16 cellular contexts compared by ENCODE assay signal in genomic region chr10:38054361-38054797, GRCh38. TPM values are rescaled to one million over a fixed set of nuclear protein-coding genes. Genes with fewer than 3 reads are reported as not detected.
DNase-seq lines count a peak whose midpoint lies in the region; ATAC-seq, FAIRE-seq and TF ChIP-seq lines count a peak whose summit lies in the region.
"Had no signal": no experiment of that assay in that cellular context is flagged by ENCODE, and none has a peak within 500 bp of the region (broad histone marks: within the 10 kb centered on the region; RNA-seq: fewer than 3 reads in every experiment).

No MANE protein-coding gene starts in this region.

- BruUV-seq in GM12878 (replicated peaks; lab: Mats Ljungman, UMichigan): no TSS peak

- POLR2A ChIA-PET in GM12878 (lab: Charles Lee): no interaction called here

- H3K27me3 Mint-ChIP-seq in neural progenitor cell (ENCODE audit: insufficient read depth, low read depth): no peaks in the 10 kb centered on the region
- H3K27me3 Mint-ChIP-seq: CD4-positive, CD25-positive, alpha-beta regulatory T cell had no signal

- H3K4me3 ChIP-seq in GM12878 (no peak overlapping the region), hepatocyte (no peak overlapping the region), neural progenitor cell (no peak overlapping the region)
- H3K4me3 ChIP-seq: cardiac muscle cell, stomach had no signal

- RAD21 ChIA-PET in GM12878 (lab: Charles Lee; ENCODE audit: unreplicated experiment): no interaction called here

- H3K79me2 ChIP-seq in GM12878 (ENCODE audit: control insufficient read depth, insufficient read depth, low read length) (no peaks in the 10 kb centered on the region), hepatocyte (no peaks in the 10 kb centered on the region), neural progenitor cell (ENCODE audit: low read depth) (no peaks in the 10 kb centered on the region)

- no peaks in the 10 kb centered on the region for H3K9me2 ChIP-seq in hepatocyte (replicated peaks; ENCODE audit: insufficient read depth)
- H3K9me2 ChIP-seq: SK-N-SH had no signal

- peak; percentile 10 for DNase-seq in AG08395 (ENCODE audit: low spot score)
- DNase-seq in HCEC 1CT: peak; percentile 85
- no peak for DNase-seq in GM12878 (ENCODE audit: low read depth, low spot score)
- DNase-seq in hepatocyte (ENCODE audit: low spot score): peak; percentile 5
- no peak for DNase-seq in neural progenitor cell (ENCODE audit: low spot score)
- DNase-seq in T-helper 9 cell: no peak
- no peak for DNase-seq in activated CD4-positive, alpha-beta T cell treated with anti-CD3 and anti-CD28 coated beads for 1 hour
- DNase-seq: activated T-cell treated with anti-CD3 and anti-CD28 coated beads, Interleukin-2, amount 50 U/mL, for 1 hour; CD4-positive, CD25-positive, alpha-beta regulatory T cell; NCI-H187 treated with DMSO at 0.1 percent for 48 hours; retina; SK-N-SH; stomach had no signal

- H3K4me3 Mint-ChIP-seq in neural progenitor cell: no peak overlapping the region
- H3K4me3 Mint-ChIP-seq: CD4-positive, CD25-positive, alpha-beta regulatory T cell had no signal

- H3K9ac ChIP-seq in GM12878 (ENCODE audit: control insufficient read depth, insufficient read depth, low read length) (no peak overlapping the region), neural progenitor cell (no peak overlapping the region)
- H3K9ac ChIP-seq: SK-N-SH had no signal

- no peaks in the 10 kb centered on the region for H3K4me1 Mint-ChIP-seq in neural progenitor cell

- H3K4me1 ChIP-seq in GM12878 (ENCODE audit: control insufficient read depth, insufficient read depth, low read length) (no peaks in the 10 kb centered on the region), hepatocyte (ENCODE audit: insufficient read depth) (no peaks in the 10 kb centered on the region), neural progenitor cell (no peaks in the 10 kb centered on the region)
- H3K4me1 ChIP-seq: stomach had no signal

- no peak for ATAC-seq in GM12878
- ATAC-seq in HG03378 (IDR thresholded peaks at IDR 0.05; ENCODE audit: unreplicated experiment): no peak

- peaks cover 2% of the 10 kb centered on the region for H3F3A ChIP-seq in neural progenitor cell (ENCODE audit: low read depth)

- H3K9me3 ChIP-seq in GM12878 (replicated peaks; ENCODE audit: control insufficient read depth, insufficient read depth, low read length): peaks cover 39% of the 10 kb centered on the region
- H3K9me3 ChIP-seq in hepatocyte (ENCODE audit: low read depth): peaks cover 56% of the 10 kb centered on the region
- peaks cover 63% of the 10 kb centered on the region for H3K9me3 ChIP-seq in neural progenitor cell (ENCODE audit: low read depth)

- no peak overlapping the region for H3K27ac Mint-ChIP-seq in neural progenitor cell
- H3K27ac Mint-ChIP-seq: CD4-positive, CD25-positive, alpha-beta regulatory T cell had no signal

- H3K36me3 Mint-ChIP-seq in neural progenitor cell: peaks cover 81% of the 10 kb centered on the region

- peak; percentile 75 for FAIRE-seq in GM12878 (lab: Jason Lieb, UNC)
- FAIRE-seq: G401.6 had no signal

- H3K27ac ChIP-seq in GM12878 (ENCODE audit: control insufficient read depth, insufficient read depth): no peak overlapping the region
- peak overlapping the region; percentile 55 for H3K27ac ChIP-seq in hepatocyte
- no peak overlapping the region for H3K27ac ChIP-seq in neural progenitor cell
- H3K27ac ChIP-seq: cardiac muscle cell, stomach had no signal

- no peak for TF ChIP-seq CTCF in GM12878 (IDR thresholded peaks at IDR 0.05 in 2 of 3, conservative IDR thresholded peaks at IDR 0.05 in 1 of 3; ENCODE audit: control insufficient read depth in 2 of 3, extremely low read depth in 1 of 3, insufficient read depth in 1 of 3, low read depth in 3 of 3, low read length in 3 of 3)
- no peak for TF ChIP-seq CTCF in hepatocyte (IDR thresholded peaks at IDR 0.05; ENCODE audit: poor library complexity)
- TF ChIP-seq CTCF in neural progenitor cell (IDR thresholded peaks at IDR 0.05): no peak

- H3K36me3 ChIP-seq in GM12878 (ENCODE audit: control insufficient read depth in 2 of 2, insufficient read depth in 2 of 2, low read length in 1 of 2): peaks cover 0 to 18% of the 10 kb centered on the region in 2 experiments; a peak in 2 of 4 replicates
- peaks cover 28% of the 10 kb centered on the region for H3K36me3 ChIP-seq in hepatocyte (replicated peaks; ENCODE audit: insufficient read depth, low read depth)
- H3K36me3 ChIP-seq in neural progenitor cell: peaks cover 55% of the 10 kb centered on the region

- H3K27me3 ChIP-seq in GM12878 (replicated peaks in 1 of 2; ENCODE audit: control insufficient read depth in 2 of 2, insufficient read depth in 2 of 2, low read length in 1 of 2) (no peaks in the 10 kb centered on the region), hepatocyte (no peaks in the 10 kb centered on the region), neural progenitor cell (no peaks in the 10 kb centered on the region)
- H3K27me3 ChIP-seq: cardiac muscle cell, stomach had no signal

- in situ Hi-C loops in GM12878 (cut with MboI): no loop called here

- H4K20me1 ChIP-seq in GM12878 (ENCODE audit: control insufficient read depth, insufficient read depth) (no peaks in the 10 kb centered on the region), hepatocyte (ENCODE audit: insufficient read depth, poor library complexity, severe bottlenecking) (no peaks in the 10 kb centered on the region), neural progenitor cell (ENCODE audit: low read depth) (no peaks in the 10 kb centered on the region)

- TF ChIP-seq EP300 in GM12878 (IDR thresholded peaks at IDR 0.05; ENCODE audit: borderline replicate concordance in 1 of 2, control insufficient read depth in 1 of 2, low read depth in 2 of 2, low read length in 2 of 2): no peak

- H3K9me3 Mint-ChIP-seq in neural progenitor cell: peaks cover 69% of the 10 kb centered on the region

- no peak for TF ChIP-seq POLR2A in GM12878 (IDR thresholded peaks at IDR 0.05; ENCODE audit: low read depth, low read length)

- H2AFZ ChIP-seq in GM12878 (ENCODE audit: control insufficient read depth, low read depth, low read length) (no peak overlapping the region), hepatocyte (no peak overlapping the region), neural progenitor cell (replicated peaks) (no peak overlapping the region)

- intact Hi-C loops in GM12878 (cut with micrococcal nuclease; ENCODE audit: unreplicated experiment): no loop called here

- SMC1A ChIA-PET in GM12878 (lab: Charles Lee; ENCODE audit: uncharacterized antibody, unreplicated experiment): no interaction called here

- CTCF ChIA-PET in GM12878 (lab: Yijun Ruan, JAX): no interaction called here

- no peak overlapping the region for H3K4me2 ChIP-seq in GM12878 (ENCODE audit: control insufficient read depth, insufficient read depth)
- no peak overlapping the region for H3K4me2 ChIP-seq in hepatocyte
- no peak overlapping the region for H3K4me2 ChIP-seq in neural progenitor cell
- H3K4me2 ChIP-seq: SK-N-SH had no signal

- TF ChIP-seq RAD21 in GM12878 (IDR thresholded peaks at IDR 0.05; ENCODE audit: insufficient read depth, low read depth, low read length): no peak

TF ChIP-seq in GM12878, 131 proteins besides CTCF, POLR2A, EP300 and RAD21:
- no peak for TF ChIP-seq ASH2L (IDR thresholded peaks at IDR 0.05; ENCODE audit: borderline replicate concordance, low read depth)

RNA-seq across cellular contexts. Expression of gene ZNF37A, which starts 39.8 kb away (rescaled TPM):
- 184 and 193 TPM in 2 replicates for total RNA-seq in GM12878 (2013; cell fraction: nucleolus; rRNA removed)
- total RNA-seq in GM12878 (2014; rRNA removed) (10.1 and 11.2 TPM in 2 replicates), GM12878 (2014; rRNA removed; fragmentation: Illumina TruSeq; extraction: Trizol) (18.2 and 18.9 TPM in 2 replicates), GM12878 (2021) (11.5 and 15.5 TPM in 2 replicates), hepatocyte (4.3 and 6.0 TPM in 2 replicates), neural progenitor cell (ENCODE audit: low replicate concordance) (8.8 and 19.9 TPM in 2 replicates)
- 8.8 TPM for polyA plus RNA-seq in GM12878 (2011; ENCODE audit: low read depth)
- polyA plus RNA-seq in GM12878 (2011; rRNA removed) (24.2 and 33.8 TPM in 2 replicates), GM12878 (2014; fragmentation: Illumina TruSeq; extraction: Trizol) (17.8 and 21.8 TPM in 2 replicates), GM12878 (2014; fragmentation: Nextera tagmentation; extraction: Ambion mirVana) (1 to 10 TPM; 3.3 to 5.1 TPM), GM12878 (2014; rRNA removed) (10.9 and 12.1 TPM in 2 replicates), GM12878 (2016; fragmentation: Nextera tagmentation; extraction: Ambion mirVana) (10 to 100 TPM; 11.1 to 13.1 TPM), hepatocyte (3.4 and 4.8 TPM in 2 replicates)
- 12.7 and 13.7 TPM in 2 replicates for polyA plus RNA-seq in GM12878 (2011; cell fraction: cytosol; rRNA removed)
- 33.4 and 43.6 TPM in 2 replicates for polyA plus RNA-seq in GM12878 (2011; cell fraction: nucleus; rRNA removed)
- polyA plus RNA-seq in GM12878 (2012): 11.5 and 13.6 TPM in 2 replicates
- 40.6 and 44.9 TPM in 2 replicates for polyA minus RNA-seq in GM12878 (2011; rRNA and poly(A)+ RNA removed)
- polyA minus RNA-seq in GM12878 (2011; cell fraction: cytosol; rRNA and poly(A)+ RNA removed): 8.0 and 10.2 TPM in 2 replicates
- polyA minus RNA-seq in GM12878 (2011; cell fraction: nucleus; rRNA and poly(A)+ RNA removed): 24.3 and 38.5 TPM in 2 replicates

RNA-seq across cellular contexts. Expression of gene ZNF33A, which starts 43.9 kb away (rescaled TPM):
- total RNA-seq in GM12878 (2013; cell fraction: nucleolus; rRNA removed): 99.4 and 103 TPM in 2 replicates
- 18.9 and 22.2 TPM in 2 replicates for total RNA-seq in GM12878 (2014; rRNA removed)
- total RNA-seq in GM12878 (2014; rRNA removed; fragmentation: Illumina TruSeq; extraction: Trizol): 29.9 and 30.5 TPM in 2 replicates
- 17.7 and 17.9 TPM in 2 replicates for total RNA-seq in GM12878 (2021)
- polyA plus RNA-seq in GM12878 (2011; ENCODE audit: low read depth): 12.3 TPM
- polyA plus RNA-seq in GM12878 (2011; rRNA removed): 22.5 and 36.5 TPM in 2 replicates
- polyA plus RNA-seq in GM12878 (2011; cell fraction: cytosol; rRNA removed): 8.4 and 9.2 TPM in 2 replicates
- 15.3 and 17.8 TPM in 2 replicates for polyA plus RNA-seq in GM12878 (2011; cell fraction: nucleus; rRNA removed)
- 9.1 and 10.3 TPM in 2 replicates for polyA plus RNA-seq in GM12878 (2012)
- polyA plus RNA-seq in GM12878 (2014; fragmentation: Illumina TruSeq; extraction: Trizol): 21.6 and 27.9 TPM in 2 replicates
- 10 to 100 TPM in 1 of 2 experiments, 1 to 10 TPM in 1; 9.8 to 12.1 TPM for polyA plus RNA-seq in GM12878 (2014; fragmentation: Nextera tagmentation; extraction: Ambion mirVana)
- 13.3 and 17.3 TPM in 2 replicates for polyA plus RNA-seq in GM12878 (2014; rRNA removed)
- 10 to 100 TPM; 16.6 to 22.4 TPM for polyA plus RNA-seq in GM12878 (2016; fragmentation: Nextera tagmentation; extraction: Ambion mirVana)
- polyA minus RNA-seq in GM12878 (2011; rRNA and poly(A)+ RNA removed): 30.7 and 31.7 TPM in 2 replicates
- polyA minus RNA-seq in GM12878 (2011; cell fraction: cytosol; rRNA and poly(A)+ RNA removed): 6.9 and 9.4 TPM in 2 replicates
- polyA minus RNA-seq in GM12878 (2011; cell fraction: nucleus; rRNA and poly(A)+ RNA removed): 20.4 and 36.5 TPM in 2 replicates
- total RNA-seq in hepatocyte: 15.9 and 22.5 TPM in 2 replicates
- polyA plus RNA-seq in hepatocyte: 7.0 and 8.4 TPM in 2 replicates
- 46.8 and 65.5 TPM in 2 replicates for total RNA-seq in neural progenitor cell (ENCODE audit: low replicate concordance)

Comparison
In these comparisons a context has a peak if more than half of its experiments do, and no peak if none do; other contexts are left out.
1. DNase-seq: peak in AG08395 (single experiment), HCEC 1CT (single experiment) and hepatocyte (single experiment); none in GM12878 (single experiment), neural progenitor cell (single experiment), T-helper 9 cell (single experiment) and activated CD4-positive, alpha-beta T cell treated with anti-CD3 and anti-CD28 coated beads for 1 hour (single experiment).